Comparison of ENCODE assay signal across 20 cellular contexts in the genomic region with DNA sequence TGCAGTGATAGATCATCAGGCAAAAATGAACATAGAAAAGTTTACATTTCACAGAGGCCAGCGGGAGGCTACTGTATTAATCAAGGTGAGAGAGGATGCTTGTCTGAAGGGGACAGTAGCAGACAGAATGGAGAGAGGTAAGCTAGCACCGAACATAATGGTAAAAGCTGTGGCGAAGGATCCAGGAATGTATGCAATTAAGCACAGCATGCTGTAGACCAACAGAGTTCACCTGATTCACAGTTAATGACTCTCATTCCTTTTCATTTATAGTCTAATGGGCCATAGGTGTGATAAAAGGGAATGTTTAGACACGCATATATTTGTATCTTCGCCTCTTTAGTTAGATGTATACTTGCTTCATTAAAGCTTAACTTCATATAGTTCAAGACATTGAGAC.
"Had no signal": no experiment of that assay in that cellular context is flagged by ENCODE, and none has a peak within 500 bp of the region (broad histone marks: within the 10 kb centered on the region; RNA-seq: fewer than 3 reads in every experiment).

No MANE protein-coding gene starts in this region.

- H3K27me3 Mint-ChIP-seq: activated CD4-positive, alpha-beta T cell treated with anti-CD3 and anti-CD28 coated beads for 36 hours; activated naive CD8-positive, alpha-beta T cell treated with anti-CD3 and anti-CD28 coated beads for 36 hours; central memory CD8-positive, alpha-beta T cell had no signal

- H3K27ac ChIP-seq: breast epithelium, esophagus muscularis mucosa, left ventricle myocardium inferior, prostate gland had no signal

- H3K27me3 ChIP-seq: breast epithelium, esophagus muscularis mucosa had no signal

- H3K36me3 ChIP-seq: breast epithelium, esophagus muscularis mucosa, left ventricle myocardium inferior, prostate gland had no signal

- H3K4me3 Mint-ChIP-seq: activated CD4-positive, alpha-beta T cell treated with anti-CD3 and anti-CD28 coated beads for 36 hours; activated naive CD8-positive, alpha-beta T cell treated with anti-CD3 and anti-CD28 coated beads for 36 hours; central memory CD8-positive, alpha-beta T cell; natural killer cell; stimulated activated naive B cell treated with anti-CD40 and anti-IgM and Interleukin-4, amounts not matched to agents 10 μg/mL and 1 μg/mL and 100 μg/mL, for 72 hours had no signal

- H3K27ac Mint-ChIP-seq: activated CD4-positive, alpha-beta T cell treated with anti-CD3 and anti-CD28 coated beads for 36 hours; activated naive CD8-positive, alpha-beta T cell treated with anti-CD3 and anti-CD28 coated beads for 36 hours; natural killer cell; stimulated activated naive B cell treated with anti-CD40 and anti-IgM and Interleukin-4, amounts not matched to agents 10 μg/mL and 1 μg/mL and 100 μg/mL, for 72 hours had no signal

- H3K4me1 Mint-ChIP-seq: activated CD4-positive, alpha-beta T cell treated with anti-CD3 and anti-CD28 coated beads for 36 hours; activated naive CD8-positive, alpha-beta T cell treated with anti-CD3 and anti-CD28 coated beads for 36 hours; central memory CD8-positive, alpha-beta T cell; natural killer cell; stimulated activated naive B cell treated with anti-CD40 and anti-IgM and Interleukin-4, amounts not matched to agents 10 μg/mL and 1 μg/mL and 100 μg/mL, for 72 hours had no signal

- H3K9me3 ChIP-seq: breast epithelium, esophagus muscularis mucosa, left ventricle myocardium inferior, prostate gland had no signal

- H3K4me1 ChIP-seq: breast epithelium, esophagus muscularis mucosa, left ventricle myocardium inferior, prostate gland had no signal

- DNase-seq: activated CD4-positive, alpha-beta T cell treated with anti-CD3 and anti-CD28 coated beads for 36 hours; activated CD4-positive, alpha-beta T cell treated with anti-CD3 and anti-CD28 coated beads, Interleukin-2, amount 50 U/mL, for 4 hours; activated naive CD4-positive, alpha-beta T cell treated with Interleukin-2 at 50 U/mL for 16 hours; activated naive CD8-positive, alpha-beta T cell treated with anti-CD3 and anti-CD28 coated beads for 36 hours; activated T-cell treated with anti-CD3 and anti-CD28 coated beads, Interleukin-2, amount 50 U/mL, for 48 hours; amniotic stem cell; effector memory CD4-positive, alpha-beta T cell; hypothalamus; left ventricle myocardium inferior; midbrain; natural killer cell; stimulated activated CD4-positive, alpha-beta T cell treated with anti-CD3 and anti-CD28 coated beads, Interleukin-2, amount 100 ng/mL, for 48 hours; stimulated activated CD8-positive, alpha-beta memory T cell treated with anti-CD3 and anti-CD28 coated beads, Interleukin-4, amount 100 ng/mL, for 48 hours; stimulated activated naive B cell treated with anti-CD40 and anti-IgM and Interleukin-4, amounts not matched to agents 10 μg/mL and 1 μg/mL and 100 μg/mL, for 72 hours; T-helper 1 cell; trophoblast cell had no signal

- H3K4me3 ChIP-seq: breast epithelium, esophagus muscularis mucosa, left ventricle myocardium inferior, prostate gland had no signal

- ATAC-seq: activated CD4-positive, alpha-beta T cell treated with anti-CD3 and anti-CD28 coated beads for 36 hours; natural killer cell; stimulated activated naive B cell treated with anti-CD40 and anti-IgM and Interleukin-4, amounts not matched to agents 10 μg/mL and 1 μg/mL and 100 μg/mL, for 72 hours had no signal

- H3K36me3 Mint-ChIP-seq: activated naive CD8-positive, alpha-beta T cell treated with anti-CD3 and anti-CD28 coated beads for 36 hours; natural killer cell; stimulated activated naive B cell treated with anti-CD40 and anti-IgM and Interleukin-4, amounts not matched to agents 10 μg/mL and 1 μg/mL and 100 μg/mL, for 72 hours had no signal
